20 cellular contexts compared by ENCODE assay signal in the genomic region with DNA sequence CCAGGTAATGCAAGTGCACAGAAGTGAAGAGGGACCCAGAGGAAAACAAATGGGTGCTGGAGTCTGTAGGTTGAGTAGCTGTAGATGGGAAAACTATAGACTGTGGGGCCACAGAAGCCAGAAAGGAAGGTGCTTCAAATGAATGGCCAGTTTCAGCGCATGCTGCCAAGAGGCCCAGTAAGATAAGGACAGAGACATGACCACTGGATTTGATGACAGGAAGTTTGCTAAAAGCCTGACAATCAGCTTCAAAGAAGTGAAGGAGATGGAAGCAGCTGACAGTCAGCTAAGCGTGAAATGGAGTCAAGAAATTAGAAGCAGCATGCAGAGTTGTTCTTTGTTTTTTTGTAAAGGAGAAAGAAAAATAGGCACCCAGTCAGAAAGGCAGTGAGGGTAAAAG. TPM values are rescaled to one million over a fixed set of nuclear protein-coding genes. Genes with fewer than 3 reads are reported as not detected.
DNase-seq lines count a peak whose midpoint lies in the region; ATAC-seq, FAIRE-seq and TF ChIP-seq lines count a peak whose summit lies in the region.
"Had no signal": no experiment of that assay in that cellular context is flagged by ENCODE, and none has a peak within 500 bp of the region (broad histone marks: within the 10 kb centered on the region; RNA-seq: fewer than 3 reads in every experiment).

No MANE protein-coding gene starts in this region.

- peak overlapping the region; percentile 5 for H3K27ac Mint-ChIP-seq in activated naive CD4-positive, alpha-beta T cell treated with anti-CD3 and anti-CD28 coated beads, Interleukin-2, amount 50 U/mL, for 24 hours
- no peak overlapping the region for H3K27ac Mint-ChIP-seq in activated naive CD4-positive, alpha-beta T cell treated with anti-CD3 and anti-CD28 coated beads, Interleukin-2, amount 50 U/mL, for 72 hours
- H3K27ac Mint-ChIP-seq: CD4-positive, alpha-beta T cell had no signal

- no peaks in the 10 kb centered on the region for H3K27me3 Mint-ChIP-seq in activated naive CD4-positive, alpha-beta T cell treated with anti-CD3 and anti-CD28 coated beads, Interleukin-2, amount 50 U/mL, for 24 hours
- H3K27me3 Mint-ChIP-seq: CD4-positive, alpha-beta T cell had no signal

- H3K27me3 ChIP-seq in bronchial epithelial cell (ENCODE audit: control insufficient read depth, insufficient read depth, low read length) = no peaks in the 10 kb centered on the region
- H3K27me3 ChIP-seq: SJSA1 had no signal

- FAIRE-seq in bronchial epithelial cell (lab: Jason Lieb, UNC) (peak; percentile 73), urothelium cell line (lab: Jason Lieb, UNC) (peak; percentile 13)
- FAIRE-seq: A549 had no signal

- peaks cover 6% of the 10 kb centered on the region for H3K36me3 Mint-ChIP-seq in activated naive CD4-positive, alpha-beta T cell treated with anti-CD3 and anti-CD28 coated beads, Interleukin-2, amount 50 U/mL, for 24 hours
- no peaks in the 10 kb centered on the region for H3K36me3 Mint-ChIP-seq in activated naive CD4-positive, alpha-beta T cell treated with anti-CD3 and anti-CD28 coated beads, Interleukin-2, amount 50 U/mL, for 72 hours

- no peaks in the 10 kb centered on the region for H3K9me3 Mint-ChIP-seq in activated naive CD4-positive, alpha-beta T cell treated with anti-CD3 and anti-CD28 coated beads, Interleukin-2, amount 50 U/mL, for 24 hours
- no peaks in the 10 kb centered on the region for H3K9me3 Mint-ChIP-seq in activated naive CD4-positive, alpha-beta T cell treated with anti-CD3 and anti-CD28 coated beads, Interleukin-2, amount 50 U/mL, for 72 hours
- H3K9me3 Mint-ChIP-seq: CD4-positive, alpha-beta T cell had no signal

- no peak for TF ChIP-seq CTCF in bronchial epithelial cell (IDR thresholded peaks at IDR 0.05; ENCODE audit: insufficient read depth, low read length, severe bottlenecking)

- peaks cover 4% of the 10 kb centered on the region for H3K36me3 ChIP-seq in bronchial epithelial cell (ENCODE audit: control insufficient read depth, insufficient read depth, low read length)

- peaks cover 8% of the 10 kb centered on the region for H3K4me1 Mint-ChIP-seq in activated naive CD4-positive, alpha-beta T cell treated with anti-CD3 and anti-CD28 coated beads, Interleukin-2, amount 50 U/mL, for 24 hours

- no peak overlapping the region for H3K4me3 Mint-ChIP-seq in activated naive CD4-positive, alpha-beta T cell treated with anti-CD3 and anti-CD28 coated beads, Interleukin-2, amount 50 U/mL, for 24 hours
- H3K4me3 Mint-ChIP-seq: CD4-positive, alpha-beta T cell had no signal

- ATAC-seq in activated naive CD4-positive, alpha-beta T cell treated with anti-CD3 and anti-CD28 coated beads, Interleukin-2, amount 50 U/mL, for 72 hours = no peak
- no peak for ATAC-seq in HG02623 (IDR thresholded peaks at IDR 0.05; ENCODE audit: unreplicated experiment)
- ATAC-seq: A549, HCT116 had no signal

- DNase-seq in activated naive CD4-positive, alpha-beta T cell treated with anti-CD3 and anti-CD28 coated beads, Interleukin-2, amount 50 U/mL, for 72 hours (ENCODE audit: low spot score in 2 of 2) = no peak
- DNase-seq in OCI-M1 (lab: John Stamatoyannopoulos, UW) = peak; percentile 34
- DNase-seq in bronchial epithelial cell (ENCODE audit: low read depth) = no peak
- DNase-seq in urothelium cell line (ENCODE audit: low spot score) = no peak
- no peak for DNase-seq in NCI-H446 treated with DMSO at 0.1 percent for 48 hours (lab: John Stamatoyannopoulos, UW)
- no peak for DNase-seq in GOT3 (lab: John Stamatoyannopoulos, UW)
- DNase-seq: AML-193; Calu3; CD4-positive, alpha-beta T cell; DMS53; MM.1S; NCI-H1092 treated with DMSO at 0.1 percent for 48 hours; NCI-H1694 treated with DMSO at 0.1 percent for 48 hours; NCI-H2107; NCI-H748 treated with DMSO at 0.1 percent for 48 hours had no signal

- no peak overlapping the region for H3K4me3 ChIP-seq in bronchial epithelial cell (ENCODE audit: low read depth, low read length)
- H3K4me3 ChIP-seq: A549, SJSA1 had no signal

RNA-seq across cellular contexts. Expression of a gene that starts 24.9 kb away (rescaled TPM):
- total RNA-seq in activated naive CD4-positive, alpha-beta T cell treated with anti-CD3 and anti-CD28 coated beads, Interleukin-2, amount 50 U/mL, for 72 hours = 1 to 10 TPM; 2.3 to 3.2 TPM
- 9.9 and 10.3 TPM in 2 replicates for total RNA-seq in bronchial epithelial cell
